In genomic region chr5:126778675-126779403, GRCh38 we compare ENCODE assay signal across 8 cellular contexts. TPM values are rescaled to one million over a fixed set of nuclear protein-coding genes. Genes with fewer than 3 reads are reported as not detected.
DNase-seq lines count a peak whose midpoint lies in the region; ATAC-seq and TF ChIP-seq lines count a peak whose summit lies in the region.

No MANE protein-coding gene starts in this region.

- no CpG with 5 or more reads among the region's 17 CpGs for WGBS in mesendoderm (ENCODE audit: extremely low coverage, insufficient coverage, low lambda C conversion rate)

- peak overlapping the region; percentile 95 for H3K4me3 ChIP-seq in astrocyte of the cerebellum (ENCODE audit: low read depth, low read length)
- peak overlapping the region; percentile 66 for H3K4me3 ChIP-seq in mesendoderm (ENCODE audit: low read length)

- H4K8ac ChIP-seq in mesendoderm (ENCODE audit: low read depth, low read length), result no peak overlapping the region

- no peaks in the 10 kb centered on the region for H3K36me3 ChIP-seq in mesendoderm (ENCODE audit: control insufficient read depth, insufficient read depth, low read length)

- peak overlapping the region; percentile 100 for H3K9ac ChIP-seq in mesendoderm (ENCODE audit: low read length)

- H3K18ac ChIP-seq in mesendoderm (ENCODE audit: low read length), result peak overlapping the region; percentile 92

- H3K4me2 ChIP-seq in mesendoderm (ENCODE audit: low read length), result peak overlapping the region; percentile 99

- H3K23ac ChIP-seq in mesendoderm (ENCODE audit: low read length), result peak overlapping the region; percentile 59

- H3K27me3 ChIP-seq in mesendoderm (ENCODE audit: insufficient read depth, low read length, poor library complexity), result no peaks in the 10 kb centered on the region

- no peak overlapping the region for H2BK120ac ChIP-seq in mesendoderm (ENCODE audit: low read depth, low read length)

- no peak overlapping the region for H4K5ac ChIP-seq in mesendoderm (ENCODE audit: low read length)

- no peaks in the 10 kb centered on the region for H3K4me1 ChIP-seq in mesendoderm (ENCODE audit: control insufficient read depth, low read depth, low read length)

- intact Hi-C loops in head of caudate nucleus (cut with DNase I), result loop anchor here (5.0 kb wide), 2 partner anchors 102 to 122 kb away; no protein-coding TSS in a partner anchor

- in situ Hi-C loops in astrocyte of the cerebellum (cut with HindIII; ENCODE audit: low sequenced_read_pairs), result loop anchor here (25.0 kb wide), 1 partner anchor 117 kb away; no protein-coding TSS in a partner anchor

- peak overlapping the region; percentile 4 for H2AK5ac ChIP-seq in mesendoderm (ENCODE audit: low read length)

- peaks cover 64% of the 10 kb centered on the region for H3K79me2 ChIP-seq in mesendoderm (ENCODE audit: control insufficient read depth, insufficient read depth, low read length)

- peak overlapping the region; percentile 96 for H2BK5ac ChIP-seq in mesendoderm (ENCODE audit: low read length)

- H3K79me1 ChIP-seq in mesendoderm (ENCODE audit: low read length), result no peaks in the 10 kb centered on the region

- no peak for TF ChIP-seq CTCF in astrocyte of the cerebellum (IDR thresholded peaks at IDR 0.05; ENCODE audit: low read depth, low read length, missing control alignments)

- peak overlapping the region; percentile 98 for H3K56ac ChIP-seq in mesendoderm (ENCODE audit: low read length)

- ATAC-seq in GM18868 (IDR thresholded peaks at IDR 0.05; ENCODE audit: unreplicated experiment) (peak; percentile 0), HG03354 (IDR thresholded peaks at IDR 0.05; ENCODE audit: poor library complexity, severe bottlenecking, unreplicated experiment) (peak; percentile 13)

- H3K4ac ChIP-seq in mesendoderm (ENCODE audit: low read depth, low read length), result peak overlapping the region; percentile 58

- peak overlapping the region; percentile 69 for H3K27ac ChIP-seq in mesendoderm (ENCODE audit: low read depth, low read length)

- no peak overlapping the region for H2BK15ac ChIP-seq in mesendoderm (replicated peaks; ENCODE audit: low read depth)

- DNase-seq in astrocyte of the cerebellum (ENCODE audit: low read depth), result no peak
- peak; percentile 54 for DNase-seq in mesendoderm
- DNase-seq in head of caudate nucleus, result no peak
- DNase-seq in GM19238 (ENCODE audit: insufficient read length, low spot score), result no peak
- no peak for DNase-seq in HPDE6-E6E7 (ENCODE audit: extremely low spot score)
- no peak for DNase-seq in NK-92 (lab: John Stamatoyannopoulos, UW; ENCODE audit: unreplicated experiment)

RNA-seq across cellular contexts. Expression of gene LMNB1, which starts 1.9 kb away (rescaled TPM):
- 281 TPM for polyA plus RNA-seq in mesendoderm (2013, experiment 1 of 2)
- 274 TPM for polyA plus RNA-seq in mesendoderm (2013, experiment 2 of 2)
